In the genomic region with DNA sequence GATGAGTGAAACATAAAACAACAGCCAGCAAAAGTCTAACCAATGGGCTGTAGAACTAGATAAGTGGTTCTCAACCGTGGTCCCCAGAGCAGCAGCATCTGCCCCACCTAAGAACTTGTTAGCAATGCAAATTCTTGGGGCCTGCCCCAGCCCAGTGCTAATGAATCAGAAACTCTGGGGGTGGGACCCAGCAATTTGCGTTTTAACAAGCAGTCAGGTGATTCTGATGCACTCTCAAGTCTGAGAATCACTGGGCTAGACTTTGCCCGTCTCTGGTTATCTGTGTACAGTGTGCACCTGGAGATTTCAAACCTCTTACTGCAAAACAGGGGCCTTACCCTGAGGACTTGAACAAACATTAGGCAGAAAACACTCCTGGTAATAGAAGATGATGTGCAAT, we compare ENCODE assay signal across 9 cellular contexts.
DNase-seq lines count a peak whose midpoint lies in the region; ATAC-seq and TF ChIP-seq lines count a peak whose summit lies in the region.
"Had no signal": no experiment of that assay in that cellular context is flagged by ENCODE, and none has a peak within 500 bp of the region (broad histone marks: within the 10 kb centered on the region; RNA-seq: fewer than 3 reads in every experiment).

No MANE protein-coding gene starts in this region.

- WGBS in mesendoderm (ENCODE audit: extremely low coverage, insufficient coverage, low lambda C conversion rate): no CpG with 5 or more reads among the region's 3 CpGs

- no peak overlapping the region for H3K23ac ChIP-seq in mesendoderm (ENCODE audit: low read length)

- DNase-seq in NCI-H748 treated with DMSO at 0.1 percent for 48 hours (lab: John Stamatoyannopoulos, UW) (peak; percentile 38), mesendoderm (peak; percentile 33), immature natural killer cell (no peak)
- DNase-seq in CD8-positive, alpha-beta T cell: no peak
- DNase-seq: stimulated activated naive CD4-positive, alpha-beta T cell had no signal

- no peaks in the 10 kb centered on the region for H3K36me3 Mint-ChIP-seq in immature natural killer cell
- H3K36me3 Mint-ChIP-seq in CD8-positive, alpha-beta T cell: no peaks in the 10 kb centered on the region

- H3K4me2 ChIP-seq in mesendoderm (ENCODE audit: low read length): no peak overlapping the region

- no peak overlapping the region for H2AK5ac ChIP-seq in mesendoderm (ENCODE audit: low read length)

- H3K9me3 Mint-ChIP-seq in immature natural killer cell: no peaks in the 10 kb centered on the region
- no peaks in the 10 kb centered on the region for H3K9me3 Mint-ChIP-seq in CD8-positive, alpha-beta T cell

- H3K4me3 ChIP-seq in mesendoderm (ENCODE audit: low read length): no peak overlapping the region
- no peak overlapping the region for H3K4me3 ChIP-seq in CD8-positive, alpha-beta T cell (ENCODE audit: low read depth, low read length)

- no peak overlapping the region for H2BK15ac ChIP-seq in mesendoderm (replicated peaks; ENCODE audit: low read depth)

- no peak overlapping the region for H3K4ac ChIP-seq in mesendoderm (ENCODE audit: low read depth, low read length)

- H3K36me3 ChIP-seq in mesendoderm (ENCODE audit: control insufficient read depth, insufficient read depth, low read length): peaks cover 3% of the 10 kb centered on the region
- no peaks in the 10 kb centered on the region for H3K36me3 ChIP-seq in CD8-positive, alpha-beta T cell (ENCODE audit: insufficient read depth, low read length)

- no peaks in the 10 kb centered on the region for H3K9me3 ChIP-seq in CD8-positive, alpha-beta T cell (ENCODE audit: low read length)

- POLR2A ChIA-PET in CD8-positive, alpha-beta T cell (lab: Charles Lee): no interaction called here

- no peak overlapping the region for H3K9ac ChIP-seq in mesendoderm (ENCODE audit: low read length)

- H3K4me3 Mint-ChIP-seq in immature natural killer cell: no peak overlapping the region
- no peak overlapping the region for H3K4me3 Mint-ChIP-seq in CD8-positive, alpha-beta T cell

- H3K4me1 ChIP-seq in mesendoderm (ENCODE audit: control insufficient read depth, low read depth, low read length): peaks cover 30% of the 10 kb centered on the region
- H3K4me1 ChIP-seq in CD8-positive, alpha-beta T cell (ENCODE audit: insufficient read depth, low read length): no peaks in the 10 kb centered on the region

- H2BK120ac ChIP-seq in mesendoderm (ENCODE audit: low read depth, low read length): no peak overlapping the region

- CTCF ChIA-PET in CD8-positive, alpha-beta T cell (lab: Charles Lee): no interaction called here

- TF ChIP-seq CTCF in CD8-positive, alpha-beta T cell (IDR thresholded peaks at IDR 0.05): no peak

- H4K8ac ChIP-seq in mesendoderm (ENCODE audit: low read depth, low read length): no peak overlapping the region

- no peak overlapping the region for H3K27ac ChIP-seq in mesendoderm (ENCODE audit: low read depth, low read length)
- no peak overlapping the region for H3K27ac ChIP-seq in CD8-positive, alpha-beta T cell (ENCODE audit: low read depth, low read length)

- no peak overlapping the region for H3K18ac ChIP-seq in mesendoderm (ENCODE audit: low read length)

- H3K27me3 Mint-ChIP-seq in immature natural killer cell (ENCODE audit: low read depth in 3 of 3): no peaks in the 10 kb centered on the region
- peaks cover 2% of the 10 kb centered on the region for H3K27me3 Mint-ChIP-seq in CD8-positive, alpha-beta T cell (ENCODE audit: low read depth)

- no peaks in the 10 kb centered on the region for H3K4me1 Mint-ChIP-seq in immature natural killer cell
- H3K4me1 Mint-ChIP-seq in CD8-positive, alpha-beta T cell (ENCODE audit: low read depth): no peaks in the 10 kb centered on the region

- H2BK5ac ChIP-seq in mesendoderm (ENCODE audit: low read length): no peak overlapping the region

- ATAC-seq in GM19025 (IDR thresholded peaks at IDR 0.05; ENCODE audit: low read depth, unreplicated experiment): peak; percentile 54
- peak; percentile 87 for ATAC-seq in HG03025 (IDR thresholded peaks at IDR 0.05; ENCODE audit: low FRiP score, unreplicated experiment)
- ATAC-seq in HG02642 (IDR thresholded peaks at IDR 0.05; ENCODE audit: poor library complexity, unreplicated experiment): no peak
- ATAC-seq in HG03175 (IDR thresholded peaks at IDR 0.05; ENCODE audit: unreplicated experiment): no peak
- ATAC-seq in CD8-positive, alpha-beta T cell: no peak

- H4K5ac ChIP-seq in mesendoderm (ENCODE audit: low read length): no peak overlapping the region

- H3K79me1 ChIP-seq in mesendoderm (ENCODE audit: low read length): peaks cover 6% of the 10 kb centered on the region

- intact Hi-C loops in CD8-positive, alpha-beta T cell (cut with DNase I, micrococcal nuclease): no loop called here

- no peaks in the 10 kb centered on the region for H3K27me3 ChIP-seq in mesendoderm (ENCODE audit: insufficient read depth, low read length, poor library complexity)
- no peaks in the 10 kb centered on the region for H3K27me3 ChIP-seq in CD8-positive, alpha-beta T cell (ENCODE audit: insufficient read depth, low read length)

- H3K56ac ChIP-seq in mesendoderm (ENCODE audit: low read length): no peak overlapping the region

- no peaks in the 10 kb centered on the region for H3K79me2 ChIP-seq in mesendoderm (ENCODE audit: control insufficient read depth, insufficient read depth, low read length)

- H3K27ac Mint-ChIP-seq in immature natural killer cell: no peak overlapping the region
- no peak overlapping the region for H3K27ac Mint-ChIP-seq in CD8-positive, alpha-beta T cell

Comparison
In these comparisons a context has a peak if more than half of its experiments do, and no peak if none do; other contexts are left out.
1. ATAC-seq: peak in GM19025 (single experiment) and HG03025 (single experiment); none in HG02642 (single experiment), HG03175 (single experiment) and CD8-positive, alpha-beta T cell (single experiment).
2. DNase-seq: peak in NCI-H748 treated with DMSO at 0.1 percent for 48 hours (single experiment) and mesendoderm (single experiment); none in immature natural killer cell (0 of 3) and CD8-positive, alpha-beta T cell (0 of 7).